12 cellular contexts compared by ENCODE assay signal in genomic region chr15:57476533-57476975, GRCh38.
DNase-seq lines count a peak whose midpoint lies in the region; ATAC-seq, FAIRE-seq and TF ChIP-seq lines count a peak whose summit lies in the region.
"Had no signal": no experiment of that assay in that cellular context is flagged by ENCODE, and none has a peak within 500 bp of the region (broad histone marks: within the 10 kb centered on the region; RNA-seq: fewer than 3 reads in every experiment).

No MANE protein-coding gene starts in this region.

- peak overlapping the region in 1 of 2 donors; percentile 66 for H3K9ac ChIP-seq in kidney (ENCODE audit: low read length in 2 of 2)

- peak; percentile 71 for FAIRE-seq in kidney (lab: Jason Lieb, UNC)
- FAIRE-seq: HTR-8/SVneo had no signal

- no peaks in the 10 kb centered on the region for H3K27me3 ChIP-seq in testis

- H3K9me3 ChIP-seq in kidney (ENCODE audit: control insufficient read depth in 1 of 2, low read length in 2 of 2) (no peaks in the 10 kb centered on the region), testis (no peaks in the 10 kb centered on the region)

- DNase-seq in LHCN-M2 (ENCODE audit: low read depth) (peak; percentile 67), choroid plexus epithelial cell (ENCODE audit: low read depth) (peak; percentile 88), kidney (no peak), testis (no peak), NCI-H524 (lab: John Stamatoyannopoulos, UW) (no peak), NOMO-1 (lab: John Stamatoyannopoulos, UW; ENCODE audit: unreplicated experiment in 2 of 2) (no peak)
- DNase-seq: aorta, DMS153, midbrain, NCI-H146 had no signal

- no peak overlapping the region for H3K4me3 ChIP-seq in choroid plexus epithelial cell (ENCODE audit: low read depth, low read length)
- H3K4me3 ChIP-seq in kidney (ENCODE audit: low read length in 2 of 2), result no peak overlapping the region
- no peak overlapping the region for H3K4me3 ChIP-seq in testis

- 51 to 55% methylated on average over 5 of the region's 5 CpGs for WGBS in testis, 2 donors

- peak overlapping the region; percentile 93 to 99 for H3K27ac ChIP-seq in kidney (ENCODE audit: low read depth in 2 of 2, low read length in 2 of 2)
- H3K27ac ChIP-seq in testis, result peak overlapping the region; percentile 18 to 75

- TF ChIP-seq CTCF in choroid plexus epithelial cell (conservative IDR thresholded peaks at IDR 0.05; ENCODE audit: low read depth, low read length) (no peak), kidney (IDR thresholded peaks at IDR 0.05; ENCODE audit: borderline replicate concordance, extremely low read depth, insufficient read depth) (no peak), testis (IDR thresholded peaks at IDR 0.05) (no peak)

- H3K4me1 ChIP-seq in kidney (ENCODE audit: control insufficient read depth in 1 of 2, insufficient read depth in 1 of 2, low read depth in 1 of 2, low read length in 2 of 2), result peaks cover 47 to 48% of the 10 kb centered on the region in 2 donors
- no peaks in the 10 kb centered on the region for H3K4me1 ChIP-seq in testis

- intact Hi-C loops in kidney (cut with DNase I), result no loop called here
- intact Hi-C loops in testis (cut with DNase I; ENCODE audit: low total_unique reads), result no loop called here

- peaks cover 8 to 11% of the 10 kb centered on the region in 2 donors for H3K36me3 ChIP-seq in kidney (ENCODE audit: control insufficient read depth in 1 of 2, insufficient read depth in 2 of 2, low read length in 2 of 2)
- no peaks in the 10 kb centered on the region for H3K36me3 ChIP-seq in testis (ENCODE audit: low read depth, missing control alignments)

- TF ChIP-seq POLR2A in testis (IDR thresholded peaks at IDR 0.05), result no peak

- ATAC-seq in HG02981 (IDR thresholded peaks at IDR 0.05; ENCODE audit: unreplicated experiment), result no peak

Comparison
In these comparisons a context has a peak if more than half of its experiments do, and no peak if none do; other contexts are left out.
1. DNase-seq: peak in LHCN-M2 (single experiment) and choroid plexus epithelial cell (single experiment); none in kidney (single experiment), testis (single experiment), NCI-H524 (0 of 2) and NOMO-1 (0 of 2).